ENCODE assay signal across 18 cellular contexts in genomic region chr12:56293785-56294184, GRCh38. TPM values are rescaled to one million over a fixed set of nuclear protein-coding genes. Genes with fewer than 3 reads are reported as not detected.
DNase-seq lines count a peak whose midpoint lies in the region; ATAC-seq, FAIRE-seq and TF ChIP-seq lines count a peak whose summit lies in the region.
"Had no signal": no experiment of that assay in that cellular context is flagged by ENCODE, and none has a peak within 500 bp of the region (broad histone marks: within the 10 kb centered on the region; RNA-seq: fewer than 3 reads in every experiment).

No MANE protein-coding gene starts in this region.

- TF ChIP-seq EP300 in HepG2 (IDR thresholded peaks at IDR 0.05; ENCODE audit: low read depth in 2 of 2, low read length in 2 of 2), result no peak
- no peak for TF ChIP-seq EP300 in HepG2 (CRISPR knock-in tag; IDR thresholded peaks at IDR 0.05; ENCODE audit: borderline replicate concordance)

- POLR2A ChIA-PET in HepG2 (lab: Yijun Ruan, JAX), result no interaction called here

- peak overlapping the region in 1 of 5 experiments; percentile 50 for H3K4me3 Mint-ChIP-seq in brain
- no peak overlapping the region for H3K4me3 Mint-ChIP-seq in nephron progenitor cell

- DNase-seq in right lobe of liver (no peak), HepG2 (ENCODE audit: low spot score) (no peak), nephron progenitor cell (no peak), urothelium cell line (ENCODE audit: low spot score) (no peak), glomerular visceral epithelial cell (ENCODE audit: extremely low spot score) (no peak)
- no peak for DNase-seq in stimulated activated naive CD4-positive, alpha-beta T cell (lab: John Stamatoyannopoulos, UW)
- DNase-seq: Calu3; CD4-positive, alpha-beta memory T cell; DMS53; Kasumi-1; MM.1S; NCI-H1105; NCI-H1694; NCI-H524 had no signal

- H3K4me1 ChIP-seq in right lobe of liver (peaks cover 0 to 75% (median 7%) of the 10 kb centered on the region in 4 donors), HepG2 (ENCODE audit: insufficient read depth, low read length) (peaks cover 71% of the 10 kb centered on the region)

- 40% methylated on average over 5 of the region's 5 CpGs for WGBS in right lobe of liver (ENCODE audit: insufficient coverage, low coverage, low lambda C conversion rate, missing lambda C conversion rate)
- 91% methylated on average over 5 of the region's 5 CpGs for WGBS in HepG2 (ENCODE audit: low lambda C conversion rate)

- H3K27me3 Mint-ChIP-seq in brain (no peaks in the 10 kb centered on the region), nephron progenitor cell (ENCODE audit: low read depth, poor library complexity) (no peaks in the 10 kb centered on the region)
- H3K27me3 Mint-ChIP-seq: CD4-positive, alpha-beta memory T cell; IgD-negative memory B cell had no signal

- no peaks in the 10 kb centered on the region for H3K27me3 ChIP-seq in right lobe of liver
- H3K27me3 ChIP-seq in HepG2 (ENCODE audit: control insufficient read depth in 1 of 2, insufficient read depth in 2 of 2, low read length in 2 of 2), result no peaks in the 10 kb centered on the region

- peak overlapping the region; percentile 31 to 77 (median 60) for H3K27ac Mint-ChIP-seq in brain
- peak overlapping the region; percentile 59 for H3K27ac Mint-ChIP-seq in nephron progenitor cell

- no peak for TF ChIP-seq RAD21 in HepG2 (CRISPR knock-in tag; IDR thresholded peaks at IDR 0.05)

- H3K9me3 ChIP-seq in right lobe of liver (no peaks in the 10 kb centered on the region), HepG2 (ENCODE audit: low read length) (no peaks in the 10 kb centered on the region)

- TF ChIP-seq POLR2A in right lobe of liver (IDR thresholded peaks at IDR 0.05), result no peak
- TF ChIP-seq POLR2A in HepG2 (IDR thresholded peaks at IDR 0.05; ENCODE audit: insufficient read depth in 1 of 2, low read depth in 2 of 2, low read length in 2 of 2), result no peak

- H3K27ac ChIP-seq in right lobe of liver (no peak overlapping the region), HepG2 (ENCODE audit: extremely low read length, insufficient read depth, low read length) (no peak overlapping the region)

- peaks cover 0 to 19% (median 4%) of the 10 kb centered on the region in 4 donors for H3K36me3 ChIP-seq in right lobe of liver
- H3K36me3 ChIP-seq in HepG2 (replicated peaks in 1 of 2; ENCODE audit: control insufficient read depth in 1 of 2, insufficient read depth in 2 of 2, low read length in 2 of 2), result peaks cover 2 to 25% of the 10 kb centered on the region in 2 experiments; a peak in 4 of 5 replicates

- ATAC-seq in right lobe of liver (peak in 3 of 4 donors; percentile 50 to 60 (median 57)), HepG2 (no peak)
- ATAC-seq: Panc1 had no signal

- CTCF ChIA-PET in HepG2 (lab: Yijun Ruan, JAX; ENCODE audit: low intra/inter-chr PET ratio, low total read pairs), result no interaction called here

- in situ Hi-C loops in HepG2 (cut with HindIII; ENCODE audit: extremely low pct_ligation_motif_present, low pct_unique_long_range_greater_than_20kb), result no loop called here

- FAIRE-seq in HepG2 (lab: Jason Lieb, UNC) (no peak), urothelium cell line (lab: Jason Lieb, UNC) (no peak)
- FAIRE-seq: H1 had no signal

- peaks cover 35% of the 10 kb centered on the region for H3K4me1 Mint-ChIP-seq in brain
- peaks cover 32% of the 10 kb centered on the region for H3K4me1 Mint-ChIP-seq in nephron progenitor cell

- H2AFZ ChIP-seq in HepG2 (ENCODE audit: low read length), result no peak overlapping the region

- TF ChIP-seq CTCF in right lobe of liver (IDR thresholded peaks at IDR 0.05), result no peak
- TF ChIP-seq CTCF in HepG2 (CRISPR knock-in tag; IDR thresholded peaks at IDR 0.05), result no peak
- no peak for TF ChIP-seq CTCF in brain (conservative IDR thresholded peaks at IDR 0.05)
- no peak for TF ChIP-seq CTCF in nephron progenitor cell (IDR thresholded peaks at IDR 0.05)

- no peaks in the 10 kb centered on the region for H3K9me3 Mint-ChIP-seq in brain
- no peaks in the 10 kb centered on the region for H3K9me3 Mint-ChIP-seq in nephron progenitor cell
- H3K9me3 Mint-ChIP-seq: CD4-positive, alpha-beta memory T cell; IgD-negative memory B cell had no signal

- H3K9ac ChIP-seq in HepG2 (ENCODE audit: insufficient read depth, low read depth, low read length), result no peak overlapping the region

- intact Hi-C loops in right lobe of liver (cut with DNase I), result no loop called here
- intact Hi-C loops in HepG2 (cut with micrococcal nuclease; ENCODE audit: unreplicated experiment), result no loop called here

- peaks cover 5% of the 10 kb centered on the region; the same call in 1 of the 2 replicates for H4K20me1 ChIP-seq in HepG2 (ENCODE audit: insufficient read depth, low read length)

- peaks cover 79% of the 10 kb centered on the region for H3K79me2 ChIP-seq in HepG2 (ENCODE audit: insufficient read depth, low read length)

- BruUV-seq in HepG2 (replicated peaks; lab: Mats Ljungman, UMichigan), result no TSS peak

- no peak overlapping the region for H3K4me2 ChIP-seq in HepG2 (ENCODE audit: low read depth, low read length)

- H3K36me3 Mint-ChIP-seq in brain, result peaks cover 35% of the 10 kb centered on the region
- peaks cover 41% of the 10 kb centered on the region for H3K36me3 Mint-ChIP-seq in nephron progenitor cell (ENCODE audit: low read depth)

- H3K4me3 ChIP-seq in right lobe of liver, result no peak overlapping the region
- H3K4me3 ChIP-seq in HepG2 (replicated peaks in 1 of 3; ENCODE audit: insufficient read depth in 1 of 3, low read depth in 2 of 3, low read length in 3 of 3), result no peak overlapping the region

RNA-seq across cellular contexts. Expression of gene CS, which starts 6.3 kb away (rescaled TPM):
- total RNA-seq in right lobe of liver, result 100 to 1,000 TPM in 1 of 6 experiments, 10 to 100 TPM in 5; 45.6 to 109 (median 61.2) TPM
- total RNA-seq in HepG2 (2016; rRNA removed; fragmentation: Illumina TruSeq; extraction: Trizol), result 175 and 243 TPM in 2 replicates
- 84.6 and 90.4 TPM in 2 replicates for total RNA-seq in HepG2 (2016; cell fraction: cytosol; rRNA removed; fragmentation: Illumina TruSeq; extraction: Trizol; ENCODE audit: low read depth)
- 173 and 226 TPM in 2 replicates for total RNA-seq in HepG2 (2016; cell fraction: insoluble cytoplasmic fraction; rRNA removed; fragmentation: Illumina TruSeq; extraction: Trizol)
- 154 and 164 TPM in 2 replicates for total RNA-seq in HepG2 (2016; cell fraction: membrane; rRNA removed; fragmentation: Illumina TruSeq; extraction: Trizol)
- 167 and 188 TPM in 2 replicates for total RNA-seq in HepG2 (2016; cell fraction: nucleus; rRNA removed; fragmentation: Illumina TruSeq; extraction: Trizol)
- 173 and 177 TPM in 2 replicates for polyA plus RNA-seq in HepG2 (2011; rRNA removed)
- 103 and 144 TPM in 2 replicates for polyA plus RNA-seq in HepG2 (2011; cell fraction: cytosol; rRNA removed)
- polyA plus RNA-seq in HepG2 (2011; cell fraction: nucleus; rRNA removed), result 269 and 358 TPM in 2 replicates
- 154 and 155 TPM in 2 replicates for polyA plus RNA-seq in HepG2 (2012)
- 54.5 and 60.2 TPM in 2 replicates for polyA plus RNA-seq in HepG2 (2016; cell fraction: cytosol; fragmentation: Illumina TruSeq; extraction: Trizol; ENCODE audit: low read depth)
- 276 and 332 TPM in 2 replicates for polyA plus RNA-seq in HepG2 (2016; cell fraction: insoluble cytoplasmic fraction; fragmentation: Illumina TruSeq; extraction: Trizol; ENCODE audit: low read depth)
- polyA plus RNA-seq in HepG2 (2016; cell fraction: membrane; fragmentation: Illumina TruSeq; extraction: Trizol; ENCODE audit: low read depth), result 169 and 187 TPM in 2 replicates
- polyA plus RNA-seq in HepG2 (2016; cell fraction: nucleus; fragmentation: Illumina TruSeq; extraction: Trizol; ENCODE audit: insufficient read depth, low read depth), result 390 and 405 TPM in 2 replicates
- polyA minus RNA-seq in HepG2 (2011; rRNA and poly(A)+ RNA removed; ENCODE audit: low replicate concordance), result 196 and 204 TPM in 2 replicates
- 208 and 227 TPM in 2 replicates for polyA minus RNA-seq in HepG2 (2011; cell fraction: cytosol; rRNA and poly(A)+ RNA removed)
- polyA minus RNA-seq in HepG2 (2011; cell fraction: nucleus; rRNA and poly(A)+ RNA removed), result 128 and 180 TPM in 2 replicates
- polyA plus RNA-seq in brain (ENCODE audit: insufficient read depth, low read depth, low replicate concordance), result 184 TPM

RNA-seq across cellular contexts. Expression of gene CNPY2, which starts 22.0 kb away (rescaled TPM):
- 10 to 100 TPM; 63.7 to 93.7 (median 76.5) TPM for total RNA-seq in right lobe of liver
- 246 and 356 TPM in 2 replicates for total RNA-seq in HepG2 (2016; rRNA removed; fragmentation: Illumina TruSeq; extraction: Trizol)
- total RNA-seq in HepG2 (2016; cell fraction: cytosol; rRNA removed; fragmentation: Illumina TruSeq; extraction: Trizol; ENCODE audit: low read depth), result 86.2 and 116 TPM in 2 replicates
- 297 and 346 TPM in 2 replicates for total RNA-seq in HepG2 (2016; cell fraction: insoluble cytoplasmic fraction; rRNA removed; fragmentation: Illumina TruSeq; extraction: Trizol)
- 159 and 178 TPM in 2 replicates for total RNA-seq in HepG2 (2016; cell fraction: membrane; rRNA removed; fragmentation: Illumina TruSeq; extraction: Trizol)
- total RNA-seq in HepG2 (2016; cell fraction: nucleus; rRNA removed; fragmentation: Illumina TruSeq; extraction: Trizol), result 222 and 249 TPM in 2 replicates
- polyA plus RNA-seq in HepG2 (2011; rRNA removed), result 250 and 285 TPM in 2 replicates
- polyA plus RNA-seq in HepG2 (2011; cell fraction: cytosol; rRNA removed), result 234 and 239 TPM in 2 replicates
- 93.0 and 101 TPM in 2 replicates for polyA plus RNA-seq in HepG2 (2011; cell fraction: nucleus; rRNA removed)
- 153 and 157 TPM in 2 replicates for polyA plus RNA-seq in HepG2 (2012)
- polyA plus RNA-seq in HepG2 (2016; cell fraction: cytosol; fragmentation: Illumina TruSeq; extraction: Trizol; ENCODE audit: low read depth), result 111 and 147 TPM in 2 replicates
- polyA plus RNA-seq in HepG2 (2016; cell fraction: insoluble cytoplasmic fraction; fragmentation: Illumina TruSeq; extraction: Trizol; ENCODE audit: low read depth), result 240 and 292 TPM in 2 replicates
- polyA plus RNA-seq in HepG2 (2016; cell fraction: membrane; fragmentation: Illumina TruSeq; extraction: Trizol; ENCODE audit: low read depth), result 135 and 177 TPM in 2 replicates
- 388 and 406 TPM in 2 replicates for polyA plus RNA-seq in HepG2 (2016; cell fraction: nucleus; fragmentation: Illumina TruSeq; extraction: Trizol; ENCODE audit: insufficient read depth, low read depth)
- 67.5 and 176 TPM in 2 replicates for polyA minus RNA-seq in HepG2 (2011; rRNA and poly(A)+ RNA removed; ENCODE audit: low replicate concordance)
- 51.0 and 58.1 TPM in 2 replicates for polyA minus RNA-seq in HepG2 (2011; cell fraction: cytosol; rRNA and poly(A)+ RNA removed)
- 63.1 and 76.1 TPM in 2 replicates for polyA minus RNA-seq in HepG2 (2011; cell fraction: nucleus; rRNA and poly(A)+ RNA removed)
- polyA plus RNA-seq in brain (ENCODE audit: insufficient read depth, low read depth, low replicate concordance), result 121 TPM

RNA-seq across cellular contexts. Expression of gene COQ10A, which starts 27.0 kb away (rescaled TPM):
- total RNA-seq in right lobe of liver, result 10 to 100 TPM in 3 of 6 experiments, 1 to 10 TPM in 3; 5.5 to 25.1 (median 13.0) TPM
- 18.6 and 21.0 TPM in 2 replicates for total RNA-seq in HepG2 (2016; rRNA removed; fragmentation: Illumina TruSeq; extraction: Trizol)
- 10.8 and 11.2 TPM in 2 replicates for total RNA-seq in HepG2 (2016; cell fraction: cytosol; rRNA removed; fragmentation: Illumina TruSeq; extraction: Trizol; ENCODE audit: low read depth)
- total RNA-seq in HepG2 (2016; cell fraction: insoluble cytoplasmic fraction; rRNA removed; fragmentation: Illumina TruSeq; extraction: Trizol), result 20.5 and 20.7 TPM in 2 replicates
- total RNA-seq in HepG2 (2016; cell fraction: membrane; rRNA removed; fragmentation: Illumina TruSeq; extraction: Trizol), result 19.9 and 20.0 TPM in 2 replicates
- total RNA-seq in HepG2 (2016; cell fraction: nucleus; rRNA removed; fragmentation: Illumina TruSeq; extraction: Trizol), result 16.9 and 18.6 TPM in 2 replicates
- polyA plus RNA-seq in HepG2 (2011; rRNA removed), result 35.3 and 37.3 TPM in 2 replicates
- 27.3 and 29.7 TPM in 2 replicates for polyA plus RNA-seq in HepG2 (2011; cell fraction: cytosol; rRNA removed)
- polyA plus RNA-seq in HepG2 (2011; cell fraction: nucleus; rRNA removed), result 47.9 and 56.5 TPM in 2 replicates
- 14.4 TPM in 2 replicates for polyA plus RNA-seq in HepG2 (2012)
- 11.5 and 12.3 TPM in 2 replicates for polyA plus RNA-seq in HepG2 (2016; cell fraction: cytosol; fragmentation: Illumina TruSeq; extraction: Trizol; ENCODE audit: low read depth)
- polyA plus RNA-seq in HepG2 (2016; cell fraction: insoluble cytoplasmic fraction; fragmentation: Illumina TruSeq; extraction: Trizol; ENCODE audit: low read depth), result 20.5 and 20.9 TPM in 2 replicates
- 16.8 and 16.9 TPM in 2 replicates for polyA plus RNA-seq in HepG2 (2016; cell fraction: membrane; fragmentation: Illumina TruSeq; extraction: Trizol; ENCODE audit: low read depth)
- 52.1 and 53.2 TPM in 2 replicates for polyA plus RNA-seq in HepG2 (2016; cell fraction: nucleus; fragmentation: Illumina TruSeq; extraction: Trizol; ENCODE audit: insufficient read depth, low read depth)
- 23.4 and 33.2 TPM in 2 replicates for polyA minus RNA-seq in HepG2 (2011; rRNA and poly(A)+ RNA removed; ENCODE audit: low replicate concordance)
- 7.5 and 9.5 TPM in 2 replicates for polyA minus RNA-seq in HepG2 (2011; cell fraction: cytosol; rRNA and poly(A)+ RNA removed)
- 33.2 and 35.2 TPM in 2 replicates for polyA minus RNA-seq in HepG2 (2011; cell fraction: nucleus; rRNA and poly(A)+ RNA removed)
- polyA plus RNA-seq in brain (ENCODE audit: insufficient read depth, low read depth, low replicate concordance), result 24.0 TPM

RNA-seq across cellular contexts. Expression of gene ANKRD52, which starts 35.6 kb away (rescaled TPM):
- total RNA-seq in right lobe of liver (10 to 100 TPM; 10.6 to 16.1 (median 12.2) TPM), HepG2 (2016; rRNA removed; fragmentation: Illumina TruSeq; extraction: Trizol) (7.8 and 22.0 TPM in 2 replicates)
- total RNA-seq in HepG2 (2016; cell fraction: cytosol; rRNA removed; fragmentation: Illumina TruSeq; extraction: Trizol; ENCODE audit: low read depth), result 1.1 and 2.9 TPM in 2 replicates
- 7.7 and 17.9 TPM in 2 replicates for total RNA-seq in HepG2 (2016; cell fraction: insoluble cytoplasmic fraction; rRNA removed; fragmentation: Illumina TruSeq; extraction: Trizol)
- 4.4 and 5.8 TPM in 2 replicates for total RNA-seq in HepG2 (2016; cell fraction: membrane; rRNA removed; fragmentation: Illumina TruSeq; extraction: Trizol)
- 11.5 and 15.5 TPM in 2 replicates for total RNA-seq in HepG2 (2016; cell fraction: nucleus; rRNA removed; fragmentation: Illumina TruSeq; extraction: Trizol)
- polyA plus RNA-seq in HepG2 (2011; rRNA removed) (9.2 and 11.2 TPM in 2 replicates), brain (ENCODE audit: insufficient read depth, low read depth, low replicate concordance) (10.5 TPM)
- polyA plus RNA-seq in HepG2 (2011; cell fraction: cytosol; rRNA removed), result 6.2 TPM in 2 replicates
- polyA plus RNA-seq in HepG2 (2011; cell fraction: nucleus; rRNA removed), result 29.6 and 34.0 TPM in 2 replicates
- polyA plus RNA-seq in HepG2 (2012), result 9.0 and 10.3 TPM in 2 replicates
- 0.48 and 0.53 TPM in 2 replicates for polyA plus RNA-seq in HepG2 (2016; cell fraction: cytosol; fragmentation: Illumina TruSeq; extraction: Trizol; ENCODE audit: low read depth)
- 9.4 and 12.7 TPM in 2 replicates for polyA plus RNA-seq in HepG2 (2016; cell fraction: insoluble cytoplasmic fraction; fragmentation: Illumina TruSeq; extraction: Trizol; ENCODE audit: low read depth)
- 1.5 and 1.6 TPM in 2 replicates for polyA plus RNA-seq in HepG2 (2016; cell fraction: membrane; fragmentation: Illumina TruSeq; extraction: Trizol; ENCODE audit: low read depth)
- polyA plus RNA-seq in HepG2 (2016; cell fraction: nucleus; fragmentation: Illumina TruSeq; extraction: Trizol; ENCODE audit: insufficient read depth, low read depth), result 25.3 and 28.1 TPM in 2 replicates
- polyA minus RNA-seq in HepG2 (2011; rRNA and poly(A)+ RNA removed; ENCODE audit: low replicate concordance), result 34.8 and 47.2 TPM in 2 replicates
- polyA minus RNA-seq in HepG2 (2011; cell fraction: cytosol; rRNA and poly(A)+ RNA removed), result 11.2 and 12.0 TPM in 2 replicates
- 11.9 and 12.7 TPM in 2 replicates for polyA minus RNA-seq in HepG2 (2011; cell fraction: nucleus; rRNA and poly(A)+ RNA removed)

RNA-seq across cellular contexts. Expression of gene PAN2, which starts 40.0 kb away (rescaled TPM):
- total RNA-seq in right lobe of liver (100 to 1,000 TPM in 1 of 6 experiments, 10 to 100 TPM in 5; 21.7 to 109 (median 57.7) TPM), HepG2 (2016; rRNA removed; fragmentation: Illumina TruSeq; extraction: Trizol) (14.8 and 27.2 TPM in 2 replicates)
- total RNA-seq in HepG2 (2016; cell fraction: cytosol; rRNA removed; fragmentation: Illumina TruSeq; extraction: Trizol; ENCODE audit: low read depth), result 1.6 and 2.2 TPM in 2 replicates
- 12.7 and 29.9 TPM in 2 replicates for total RNA-seq in HepG2 (2016; cell fraction: insoluble cytoplasmic fraction; rRNA removed; fragmentation: Illumina TruSeq; extraction: Trizol)
- total RNA-seq in HepG2 (2016; cell fraction: membrane; rRNA removed; fragmentation: Illumina TruSeq; extraction: Trizol), result 4.4 and 4.6 TPM in 2 replicates
- 46.3 and 53.3 TPM in 2 replicates for total RNA-seq in HepG2 (2016; cell fraction: nucleus; rRNA removed; fragmentation: Illumina TruSeq; extraction: Trizol)
- polyA plus RNA-seq in HepG2 (2011; rRNA removed) (61.1 and 68.5 TPM in 2 replicates), brain (ENCODE audit: insufficient read depth, low read depth, low replicate concordance) (39.6 TPM)
- 10.4 and 10.7 TPM in 2 replicates for polyA plus RNA-seq in HepG2 (2011; cell fraction: cytosol; rRNA removed)
- 745 and 829 TPM in 2 replicates for polyA plus RNA-seq in HepG2 (2011; cell fraction: nucleus; rRNA removed)
- 59.3 and 76.5 TPM in 2 replicates for polyA plus RNA-seq in HepG2 (2012)
- polyA plus RNA-seq in HepG2 (2016; cell fraction: cytosol; fragmentation: Illumina TruSeq; extraction: Trizol; ENCODE audit: low read depth), result 0.83 TPM in 2 replicates
- 11.7 and 13.2 TPM in 2 replicates for polyA plus RNA-seq in HepG2 (2016; cell fraction: insoluble cytoplasmic fraction; fragmentation: Illumina TruSeq; extraction: Trizol; ENCODE audit: low read depth)
- 1.2 and 2.0 TPM in 2 replicates for polyA plus RNA-seq in HepG2 (2016; cell fraction: membrane; fragmentation: Illumina TruSeq; extraction: Trizol; ENCODE audit: low read depth)
- 117 and 129 TPM in 2 replicates for polyA plus RNA-seq in HepG2 (2016; cell fraction: nucleus; fragmentation: Illumina TruSeq; extraction: Trizol; ENCODE audit: insufficient read depth, low read depth)
- polyA minus RNA-seq in HepG2 (2011; rRNA and poly(A)+ RNA removed; ENCODE audit: low replicate concordance), result 28.0 and 50.8 TPM in 2 replicates
- 6.0 and 6.1 TPM in 2 replicates for polyA minus RNA-seq in HepG2 (2011; cell fraction: cytosol; rRNA and poly(A)+ RNA removed)
- 91.0 and 105 TPM in 2 replicates for polyA minus RNA-seq in HepG2 (2011; cell fraction: nucleus; rRNA and poly(A)+ RNA removed)
